ENCODE assay signal across 22 cellular contexts in the genomic region with DNA sequence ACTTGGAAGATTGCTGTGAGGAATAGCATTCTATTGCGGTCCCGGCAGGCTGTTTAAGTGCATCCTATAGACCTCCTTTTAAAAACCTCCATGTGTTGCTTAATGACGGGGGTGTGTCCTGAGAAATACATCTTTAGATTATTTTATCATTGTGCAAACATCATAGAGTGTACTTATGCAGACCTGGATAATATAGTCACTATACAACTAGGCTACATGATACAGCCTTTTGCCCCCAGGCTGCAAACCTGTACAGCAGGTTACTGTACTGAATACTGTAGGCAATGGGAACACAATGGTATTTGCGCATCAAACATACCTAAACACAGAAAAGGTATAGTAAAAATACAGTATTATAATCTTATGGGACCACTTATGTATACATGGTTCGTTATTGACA.
"Had no signal": no experiment of that assay in that cellular context is flagged by ENCODE, and none has a peak within 500 bp of the region (broad histone marks: within the 10 kb centered on the region; RNA-seq: fewer than 3 reads in every experiment).

No MANE protein-coding gene starts in this region.

- ATAC-seq: K562, Panc1, PC-3, T-cell had no signal

- DNase-seq: Kasumi-1, MM.1S, NCI-H1092 treated with DMSO at 0.1 percent for 48 hours, NCI-H1694, NCI-H187 treated with DMSO at 0.1 percent for 48 hours, NCI-H2029 treated with DMSO at 0.1 percent for 48 hours, NCI-H2171, NCI-H226, NCI-H446, NCI-H510A, NCI-H524 treated with DMSO at 0.1 percent for 48 hours, NCI-H774, PC-3, SHP77, SK-N-SH, SW 1271, T-cell had no signal

- H3K27ac ChIP-seq: HL-60, KMS-11, RWPE1 had no signal

- H3K9me3 ChIP-seq: SK-N-SH had no signal

- H3K4me3 ChIP-seq: K562 had no signal
